In the genomic region with DNA sequence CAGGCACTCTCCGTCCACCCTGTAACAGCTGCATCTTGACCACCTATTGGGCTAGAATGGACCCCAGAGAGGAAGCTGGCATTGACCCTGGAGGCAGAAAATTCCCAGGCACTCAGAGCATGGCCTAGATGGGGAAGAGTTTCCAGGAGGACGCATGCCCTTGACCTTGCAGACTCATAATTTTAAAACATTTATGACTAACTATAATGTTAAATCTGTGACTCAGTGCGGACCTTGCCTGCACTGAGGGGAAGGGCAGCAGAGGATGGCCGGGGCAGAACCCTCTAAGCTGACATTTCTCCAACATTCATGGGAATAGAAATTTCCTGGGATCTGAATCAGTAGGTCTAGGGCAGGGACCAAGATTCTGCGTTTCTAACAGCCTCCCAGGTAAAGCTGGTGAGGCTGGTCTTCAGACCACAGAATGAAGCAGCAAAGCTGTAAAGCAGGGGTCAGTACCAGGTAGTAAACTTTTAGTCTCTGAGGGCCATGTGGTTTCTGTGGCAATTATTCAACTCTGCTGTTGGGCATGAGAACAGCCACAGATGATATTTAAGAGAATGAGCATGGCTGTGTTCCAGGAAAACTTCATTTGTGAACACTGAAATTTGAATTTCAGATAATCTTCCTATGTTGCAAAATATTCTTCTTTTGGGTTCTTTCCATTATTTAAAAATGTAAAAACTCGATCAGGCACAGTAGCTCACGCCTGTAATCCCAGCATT, we compare ENCODE assay signal across 22 cellular contexts.
A peak's percentile ranks its signal among the peaks of the same experiment; 100 is the strongest.
DNase-seq lines count a peak whose midpoint lies in the region; ATAC-seq, FAIRE-seq and TF ChIP-seq lines count a peak whose summit lies in the region.
"Had no signal": no experiment of that assay in that cellular context is flagged by ENCODE, and none has a peak within 500 bp of the region (broad histone marks: within the 10 kb centered on the region; RNA-seq: fewer than 3 reads in every experiment).

No MANE protein-coding gene starts in this region.

- POLR2A ChIA-PET in endothelial cell of umbilical vein (lab: Charles Lee) = no interaction called here

- CTCF ChIA-PET in endothelial cell of umbilical vein (lab: Charles Lee) = interaction anchor here (0.9 to 7.5 kb wide), 8 partner anchors 11 to 352 kb away, joined by 3 to 46 read pairs (median 5); no protein-coding TSS in a partner anchor
- CTCF ChIA-PET in activated naive CD4-positive, alpha-beta T cell treated with anti-CD3 and anti-CD28 coated beads, Interleukin-2, amount 10 ng/mL, durations not matched to agents 7 days and 5 days (lab: Charles Lee) = interaction anchor here (0.6 to 2.4 kb wide), 5 partner anchors 10 to 292 kb away, joined by 3 to 11 read pairs (median 4); no protein-coding TSS in a partner anchor

- no peaks in the 10 kb centered on the region for H3K79me2 ChIP-seq in endothelial cell of umbilical vein (ENCODE audit: control insufficient read depth, insufficient read depth, low read length)
- H3K79me2 ChIP-seq: parathyroid adenoma had no signal

- ATAC-seq in pancreas (peak; percentile 44 to 72 (median 56)), HG03025 (IDR thresholded peaks at IDR 0.05; ENCODE audit: low FRiP score, unreplicated experiment) (no peak)
- ATAC-seq: naive thymus-derived CD8-positive, alpha-beta T cell had no signal

- DNase-seq in GF-D8 (lab: John Stamatoyannopoulos, UW) (peak; percentile 50), OCI-M1 (lab: John Stamatoyannopoulos, UW) (peak; percentile 31), endothelial cell of umbilical vein (ENCODE audit: low read depth, low spot score) (peak; percentile 33), pancreas (peak in 3 of 6 donors; percentile 25 to 46 (median 30)), ureter (ENCODE audit: low spot score) (no peak)
- DNase-seq in activated naive CD4-positive, alpha-beta T cell treated with anti-CD3 and anti-CD28 coated beads, Interleukin-2, amount 10 ng/mL, durations not matched to agents 7 days and 5 days = no peak
- DNase-seq: activated CD4-positive, alpha-beta T cell treated with anti-CD3 and anti-CD28 coated beads, Interleukin-2, amount 10 ng/mL, durations not matched to agents 7 days and 5 days; activated naive CD8-positive, alpha-beta T cell treated with anti-CD3 and anti-CD28 coated beads, Interleukin-2, amount 10 ng/mL, durations not matched to agents 7 days and 5 days; brain microvascular endothelial cell; CD8-positive, alpha-beta memory T cell; DMS53; foreskin melanocyte; islet precursor cell; Kasumi-1; naive thymus-derived CD8-positive, alpha-beta T cell; NCI-H1436; sigmoid colon had no signal

- H3K27ac ChIP-seq in endothelial cell of umbilical vein (ENCODE audit: insufficient read depth, low read depth, low read length) = no peak overlapping the region
- H3K27ac ChIP-seq in pancreas = peak overlapping the region in 1 of 4 donors; percentile 44
- H3K27ac ChIP-seq: brain microvascular endothelial cell, coronary artery, parathyroid adenoma, sigmoid colon had no signal

- H3K4me1 ChIP-seq in endothelial cell of umbilical vein (ENCODE audit: control insufficient read depth, extremely low read depth, insufficient read depth, low read length) = peaks cover 31% of the 10 kb centered on the region
- H3K4me1 ChIP-seq in pancreas = peaks cover 0 to 17% (median 7%) of the 10 kb centered on the region in 3 donors
- H3K4me1 ChIP-seq: HAP-1 had no signal

- H3K9me1 ChIP-seq in endothelial cell of umbilical vein (replicated peaks; ENCODE audit: control insufficient read depth, extremely low read depth, insufficient read depth, low read length) = no peaks in the 10 kb centered on the region

- TF ChIP-seq POLR2A in endothelial cell of umbilical vein (IDR thresholded peaks at IDR 0.05; ENCODE audit: low read depth, low read length) = no peak

- no peaks in the 10 kb centered on the region for H3K9me3 Mint-ChIP-seq in activated naive CD4-positive, alpha-beta T cell treated with anti-CD3 and anti-CD28 coated beads, Interleukin-2, amount 10 ng/mL, durations not matched to agents 7 days and 5 days
- H3K9me3 Mint-ChIP-seq: activated CD4-positive, alpha-beta T cell treated with anti-CD3 and anti-CD28 coated beads, Interleukin-2, amount 10 ng/mL, durations not matched to agents 7 days and 5 days; activated naive CD8-positive, alpha-beta T cell treated with anti-CD3 and anti-CD28 coated beads, Interleukin-2, amount 10 ng/mL, durations not matched to agents 7 days and 5 days; activated T-helper 2 cell treated with anti-CD3 and anti-CD28 coated beads, Interferon-gamma antibody, Interleukin-2, Interleukin-4, amounts not matched to agents 10 μg/mL and 5 μg/mL and 100 μg/mL, durations not matched to agents 14 hours and 24 hours and 36 hours; CD8-positive, alpha-beta memory T cell; naive thymus-derived CD8-positive, alpha-beta T cell had no signal

- H3K9me3 ChIP-seq in endothelial cell of umbilical vein (replicated peaks; ENCODE audit: control insufficient read depth, insufficient read depth, low read length) (no peaks in the 10 kb centered on the region), pancreas (no peaks in the 10 kb centered on the region)
- H3K9me3 ChIP-seq: HAP-1, sigmoid colon had no signal

- no peak overlapping the region for H3K4me2 ChIP-seq in endothelial cell of umbilical vein (ENCODE audit: insufficient read depth, low read length)

- peak; percentile 31 for FAIRE-seq in endothelial cell of umbilical vein (lab: Jason Lieb, UNC)
- FAIRE-seq in pancreas (lab: Jason Lieb, UNC) = no peak

- TF ChIP-seq CTCF in endothelial cell of umbilical vein (IDR thresholded peaks at IDR 0.05; ENCODE audit: extremely low read depth in 1 of 2, insufficient read depth in 1 of 2, low read depth in 1 of 2, low read length in 2 of 2) (no peak), pancreas (IDR thresholded peaks at IDR 0.05) (no peak)

- no peak overlapping the region for H3K27ac Mint-ChIP-seq in activated naive CD4-positive, alpha-beta T cell treated with anti-CD3 and anti-CD28 coated beads, Interleukin-2, amount 10 ng/mL, durations not matched to agents 7 days and 5 days
- H3K27ac Mint-ChIP-seq: activated CD4-positive, alpha-beta T cell treated with anti-CD3 and anti-CD28 coated beads, Interleukin-2, amount 10 ng/mL, durations not matched to agents 7 days and 5 days; activated naive CD8-positive, alpha-beta T cell treated with anti-CD3 and anti-CD28 coated beads, Interleukin-2, amount 10 ng/mL, durations not matched to agents 7 days and 5 days; activated T-helper 2 cell treated with anti-CD3 and anti-CD28 coated beads, Interferon-gamma antibody, Interleukin-2, Interleukin-4, amounts not matched to agents 10 μg/mL and 5 μg/mL and 100 μg/mL, durations not matched to agents 14 hours and 24 hours and 36 hours; CD8-positive, alpha-beta memory T cell had no signal

- no peak overlapping the region for H3K9ac ChIP-seq in endothelial cell of umbilical vein (replicated peaks; ENCODE audit: extremely low read depth, insufficient read depth, low read length)
- H3K9ac ChIP-seq: parathyroid adenoma had no signal

- 34 to 50% methylated on average over 7 of the region's 7 CpGs for WGBS in pancreas, 2 donors

- dilution Hi-C loops in endothelial cell of umbilical vein (cut with MboI; ENCODE audit: extremely low pct_ligation_motif_present, low sequenced_read_pairs) = no loop called here

- no peaks in the 10 kb centered on the region for H4K20me1 ChIP-seq in endothelial cell of umbilical vein (replicated peaks; ENCODE audit: control insufficient read depth, extremely low read depth, insufficient read depth, low read length)

- H2AFZ ChIP-seq in endothelial cell of umbilical vein (ENCODE audit: low read depth, low read length) = no peak overlapping the region

- peaks cover 17% of the 10 kb centered on the region for H3K4me1 Mint-ChIP-seq in activated naive CD4-positive, alpha-beta T cell treated with anti-CD3 and anti-CD28 coated beads, Interleukin-2, amount 10 ng/mL, durations not matched to agents 7 days and 5 days

- no peak overlapping the region for H3K4me3 Mint-ChIP-seq in activated naive CD4-positive, alpha-beta T cell treated with anti-CD3 and anti-CD28 coated beads, Interleukin-2, amount 10 ng/mL, durations not matched to agents 7 days and 5 days
- H3K4me3 Mint-ChIP-seq: activated CD4-positive, alpha-beta T cell treated with anti-CD3 and anti-CD28 coated beads, Interleukin-2, amount 10 ng/mL, durations not matched to agents 7 days and 5 days; activated naive CD8-positive, alpha-beta T cell treated with anti-CD3 and anti-CD28 coated beads, Interleukin-2, amount 10 ng/mL, durations not matched to agents 7 days and 5 days; CD8-positive, alpha-beta memory T cell had no signal

- H3K4me3 ChIP-seq in endothelial cell of umbilical vein (replicated peaks in 1 of 3; ENCODE audit: insufficient read depth in 1 of 3, low read depth in 1 of 3, low read length in 3 of 3) = no peak overlapping the region
- no peak overlapping the region for H3K4me3 ChIP-seq in pancreas
- H3K4me3 ChIP-seq: coronary artery, HAP-1, sigmoid colon had no signal

- no peaks in the 10 kb centered on the region for H3K27me3 ChIP-seq in endothelial cell of umbilical vein (ENCODE audit: control insufficient read depth in 2 of 2, insufficient read depth in 2 of 2, low read length in 2 of 2)
- no peaks in the 10 kb centered on the region for H3K27me3 ChIP-seq in pancreas
- H3K27me3 ChIP-seq: brain microvascular endothelial cell, sigmoid colon had no signal

- H3K36me3 Mint-ChIP-seq in activated naive CD4-positive, alpha-beta T cell treated with anti-CD3 and anti-CD28 coated beads, Interleukin-2, amount 10 ng/mL, durations not matched to agents 7 days and 5 days = no peaks in the 10 kb centered on the region
- H3K36me3 Mint-ChIP-seq: activated naive CD8-positive, alpha-beta T cell treated with anti-CD3 and anti-CD28 coated beads, Interleukin-2, amount 10 ng/mL, durations not matched to agents 7 days and 5 days; CD8-positive, alpha-beta memory T cell; naive thymus-derived CD8-positive, alpha-beta T cell had no signal

- intact Hi-C loops in endothelial cell of umbilical vein (cut with micrococcal nuclease) = no loop called here
- intact Hi-C loops in pancreas (cut with DNase I) = no loop called here

- BruUV-seq in endothelial cell of umbilical vein (replicated peaks; lab: Mats Ljungman, UMichigan) = no TSS peak

- peaks cover 13% of the 10 kb centered on the region for H3K27me3 Mint-ChIP-seq in activated naive CD4-positive, alpha-beta T cell treated with anti-CD3 and anti-CD28 coated beads, Interleukin-2, amount 10 ng/mL, durations not matched to agents 7 days and 5 days
- H3K27me3 Mint-ChIP-seq: activated CD4-positive, alpha-beta T cell treated with anti-CD3 and anti-CD28 coated beads, Interleukin-2, amount 10 ng/mL, durations not matched to agents 7 days and 5 days had no signal

- H3K36me3 ChIP-seq in endothelial cell of umbilical vein (ENCODE audit: control insufficient read depth in 2 of 2, extremely low read depth in 1 of 2, insufficient read depth in 2 of 2, low read length in 2 of 2) (no peaks in the 10 kb centered on the region), pancreas (no peaks in the 10 kb centered on the region)
- H3K36me3 ChIP-seq: brain microvascular endothelial cell, HAP-1, sigmoid colon had no signal

TF ChIP-seq in endothelial cell of umbilical vein, 7 proteins besides CTCF, POLR2A, EP300 and RAD21 (continues in another document):
- peak; percentile 32 for TF ChIP-seq FOS (IDR thresholded peaks at IDR 0.05; ENCODE audit: borderline replicate concordance, insufficient read depth, low read length)

Comparison
In these comparisons a context has a peak if more than half of its experiments do, and no peak if none do; other contexts are left out.
1. DNase-seq: peak in GF-D8 (single experiment), OCI-M1 (single experiment) and endothelial cell of umbilical vein (single experiment); none in activated naive CD4-positive, alpha-beta T cell treated with anti-CD3 and anti-CD28 coated beads, Interleukin-2, amount 10 ng/mL, durations not matched to agents 7 days and 5 days (single experiment) and ureter (single experiment).